1 cellular context compared by ENCODE assay signal in genomic region chr3:27623085-27623753, GRCh38.
TF ChIP-seq lines count a peak whose summit lies in the region.

No MANE protein-coding gene starts in this region.

TF ChIP-seq in HepG2, 621 proteins besides CTCF, POLR2A, EP300 and RAD21 (continued from another document and continues in another):
- no peak for TF ChIP-seq PRDM4 (CRISPR knock-in tag; IDR thresholded peaks at IDR 0.05; ENCODE audit: borderline replicate concordance)
- peak; percentile 59 for TF ChIP-seq THAP11 (CRISPR knock-in tag; IDR thresholded peaks at IDR 0.05)
- no peak for TF ChIP-seq ZNF10 (CRISPR knock-in tag; IDR thresholded peaks at IDR 0.05; ENCODE audit: borderline replicate concordance, low read depth)
- peak; percentile 50; the same call in 1 of the 2 replicates for TF ChIP-seq RCOR2 (CRISPR knock-in tag; IDR thresholded peaks at IDR 0.05)
- no peak for TF ChIP-seq AKAP8 (CRISPR knock-in tag; IDR thresholded peaks at IDR 0.05)
- TF ChIP-seq ZNF280B (CRISPR knock-in tag; IDR thresholded peaks at IDR 0.05; ENCODE audit: borderline replicate concordance): no peak
- peak; percentile 74 for TF ChIP-seq NCOA2 (CRISPR knock-in tag; IDR thresholded peaks at IDR 0.05)
- TF ChIP-seq RXRB (CRISPR knock-in tag; IDR thresholded peaks at IDR 0.05; ENCODE audit: borderline replicate concordance): peak; percentile 81
- peak; percentile 83 for TF ChIP-seq FOXP4 (CRISPR knock-in tag; IDR thresholded peaks at IDR 0.05)
- no peak for TF ChIP-seq RBFOX2 (IDR thresholded peaks at IDR 0.05; ENCODE audit: low read depth, low read length)
- peak; percentile 30; the same call in 1 of the 2 replicates for TF ChIP-seq ZNF580 (CRISPR knock-in tag; IDR thresholded peaks at IDR 0.05; ENCODE audit: borderline replicate concordance, low read depth)
- TF ChIP-seq SUZ12 (IDR thresholded peaks at IDR 0.05; ENCODE audit: low read depth, low read length): no peak
- no peak for TF ChIP-seq ZNF749 (CRISPR knock-in tag; IDR thresholded peaks at IDR 0.05; ENCODE audit: borderline replicate concordance)
- no peak for TF ChIP-seq KDM1A (CRISPR knock-in tag; IDR thresholded peaks at IDR 0.05)
- no peak for TF ChIP-seq GTF3A (CRISPR knock-in tag; conservative IDR thresholded peaks at IDR 0.05)
- no peak for TF ChIP-seq TGIF2 (CRISPR knock-in tag; IDR thresholded peaks at IDR 0.05)
- no peak for TF ChIP-seq TBX3 (IDR thresholded peaks at IDR 0.05; ENCODE audit: borderline replicate concordance)
- 0 out of 2 replicates have a peak, but pooled peaks have one; percentile 63 for TF ChIP-seq SMAD3 (CRISPR knock-in tag; IDR thresholded peaks at IDR 0.05)
- peak; percentile 63; the same call in 1 of the 2 replicates for TF ChIP-seq SIX1 (CRISPR knock-in tag; IDR thresholded peaks at IDR 0.05; ENCODE audit: borderline replicate concordance)
- no peak for TF ChIP-seq HIC2 (CRISPR knock-in tag; IDR thresholded peaks at IDR 0.05; ENCODE audit: low read depth)
- TF ChIP-seq HOMEZ (CRISPR knock-in tag; IDR thresholded peaks at IDR 0.05; ENCODE audit: low read depth): peak; percentile 81; the same call in 1 of the 2 replicates
- TF ChIP-seq IKZF1 (IDR thresholded peaks at IDR 0.05): no peak
- peak; percentile 52; the same call in 1 of the 2 replicates for TF ChIP-seq TRAFD1 (CRISPR knock-in tag; IDR thresholded peaks at IDR 0.05; ENCODE audit: borderline replicate concordance)
- TF ChIP-seq SMAD1 (CRISPR knock-in tag; IDR thresholded peaks at IDR 0.05; ENCODE audit: borderline replicate concordance, low read depth): no peak
- TF ChIP-seq ZSCAN21 (CRISPR knock-in tag; IDR thresholded peaks at IDR 0.05; ENCODE audit: borderline replicate concordance): no peak
- TF ChIP-seq ZNF281 (CRISPR knock-in tag; IDR thresholded peaks at IDR 0.05; ENCODE audit: borderline replicate concordance): peak; percentile 25; the same call in 1 of the 2 replicates
- TF ChIP-seq ZNF441 (CRISPR knock-in tag; IDR thresholded peaks at IDR 0.05; ENCODE audit: borderline replicate concordance): 0 out of 2 replicates have a peak, but pooled peaks have one; percentile 34
- TF ChIP-seq MTF1 (CRISPR knock-in tag; IDR thresholded peaks at IDR 0.05): no peak
- TF ChIP-seq KLF16 (CRISPR knock-in tag; IDR thresholded peaks at IDR 0.05): 0 out of 4 replicates have a peak, but pooled peaks of 1 of the 2 experiments have one; percentile 27
- peak; percentile 79; the same call in 1 of the 2 replicates for TF ChIP-seq ZNF878 (CRISPR knock-in tag; IDR thresholded peaks at IDR 0.05)
- TF ChIP-seq ZNF710 (CRISPR knock-in tag; IDR thresholded peaks at IDR 0.05; ENCODE audit: borderline replicate concordance): peak; percentile 28; the same call in 1 of the 2 replicates
- TF ChIP-seq GMEB2 (CRISPR knock-in tag; IDR thresholded peaks at IDR 0.05; ENCODE audit: low read depth): no peak
- peak; percentile 3 for TF ChIP-seq CEBPG (CRISPR knock-in tag; IDR thresholded peaks at IDR 0.05)
- no peak for TF ChIP-seq ZFP82 (CRISPR knock-in tag; IDR thresholded peaks at IDR 0.05; ENCODE audit: borderline replicate concordance)
- TF ChIP-seq ARNT (IDR thresholded peaks at IDR 0.05): no peak
- TF ChIP-seq PRMT3 (CRISPR knock-in tag; IDR thresholded peaks at IDR 0.05; ENCODE audit: borderline replicate concordance, low read depth): no peak
- TF ChIP-seq CENPBD1 (CRISPR knock-in tag; IDR thresholded peaks at IDR 0.05; ENCODE audit: borderline replicate concordance, low read depth): no peak
- TF ChIP-seq TEAD3 (CRISPR knock-in tag; optimal IDR thresholded peaks at IDR 0.05; ENCODE audit: borderline replicate concordance): peak; percentile 71
- no peak for TF ChIP-seq SP2 (CRISPR knock-in tag; IDR thresholded peaks at IDR 0.05)
- TF ChIP-seq ZFY (CRISPR knock-in tag; IDR thresholded peaks at IDR 0.05): peak; percentile 57
